ENCODE assay signal across 9 cellular contexts in the genomic region with DNA sequence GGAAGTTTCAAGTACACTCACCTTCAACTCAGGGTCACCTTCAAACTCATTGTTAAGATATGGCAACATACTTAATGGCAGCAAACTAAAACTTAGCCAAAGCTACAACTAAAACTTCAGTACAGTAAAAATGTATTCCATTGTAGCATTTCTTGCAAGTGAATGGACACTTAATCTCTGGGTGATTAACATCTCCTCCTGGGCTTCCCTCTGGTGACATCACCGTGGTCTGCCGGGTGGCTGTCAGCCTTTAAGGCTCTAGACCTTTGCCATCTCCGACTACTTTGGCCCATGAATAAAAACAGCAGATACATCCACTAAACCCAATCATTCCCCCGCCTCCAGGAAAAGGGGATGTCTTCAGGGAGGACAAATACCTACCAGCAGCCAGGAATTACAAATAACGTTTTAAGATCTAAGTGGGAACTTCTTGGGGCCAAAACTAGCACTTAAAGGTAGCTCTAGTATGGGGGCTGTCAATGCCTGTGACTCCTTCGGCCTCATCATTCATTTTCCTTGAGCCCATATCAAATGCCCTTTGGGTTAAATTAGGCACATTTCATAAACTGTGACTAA. TPM values are rescaled to one million over a fixed set of nuclear protein-coding genes. Genes with fewer than 3 reads are reported as not detected.
DNase-seq lines count a peak whose midpoint lies in the region; ATAC-seq, FAIRE-seq and TF ChIP-seq lines count a peak whose summit lies in the region.
"Had no signal": no experiment of that assay in that cellular context is flagged by ENCODE, and none has a peak within 500 bp of the region (broad histone marks: within the 10 kb centered on the region; RNA-seq: fewer than 3 reads in every experiment).

No MANE protein-coding gene starts in this region.

- H3K9me3 Mint-ChIP-seq in CD4-positive, CD25-positive, alpha-beta regulatory T cell, result peaks cover 0 to 4% (median 0%) of the 10 kb centered on the region in 7 donors
- H3K9me3 Mint-ChIP-seq in naive thymus-derived CD8-positive, alpha-beta T cell, result no peaks in the 10 kb centered on the region

- peak; percentile 70 for FAIRE-seq in bronchial epithelial cell (lab: Jason Lieb, UNC)

- H3K27ac Mint-ChIP-seq in CD4-positive, CD25-positive, alpha-beta regulatory T cell, result no peak overlapping the region
- no peak overlapping the region for H3K27ac Mint-ChIP-seq in naive thymus-derived CD8-positive, alpha-beta T cell

- H3K27ac ChIP-seq in CD4-positive, CD25-positive, alpha-beta regulatory T cell (ENCODE audit: insufficient read depth, low read length, poor library complexity, severe bottlenecking), result no peak overlapping the region

- H3K9me3 ChIP-seq in CD4-positive, CD25-positive, alpha-beta regulatory T cell (ENCODE audit: control insufficient read depth in 2 of 2, low read length in 2 of 2), result no peaks in the 10 kb centered on the region

- no peak overlapping the region for H3K4me3 ChIP-seq in CD4-positive, CD25-positive, alpha-beta regulatory T cell (ENCODE audit: low read depth, low read length)
- peak overlapping the region; percentile 62 for H3K4me3 ChIP-seq in bronchial epithelial cell (ENCODE audit: low read depth, low read length)

- DNase-seq in CD4-positive, CD25-positive, alpha-beta regulatory T cell, result no peak
- DNase-seq in HPDE6-E6E7 (ENCODE audit: extremely low spot score) (peak; percentile 50), bronchial epithelial cell (ENCODE audit: low read depth) (peak; percentile 48), midbrain (lab: John Stamatoyannopoulos, UW) (no peak), mucosa of gallbladder (ENCODE audit: low spot score) (no peak)
- DNase-seq in naive thymus-derived CD8-positive, alpha-beta T cell, result no peak
- DNase-seq: caudate nucleus had no signal

- no peaks in the 10 kb centered on the region for H3K36me3 Mint-ChIP-seq in CD4-positive, CD25-positive, alpha-beta regulatory T cell
- H3K36me3 Mint-ChIP-seq in naive thymus-derived CD8-positive, alpha-beta T cell, result no peaks in the 10 kb centered on the region

- peaks cover 48% of the 10 kb centered on the region for H3K27me3 Mint-ChIP-seq in CD4-positive, CD25-positive, alpha-beta regulatory T cell
- peaks cover 26 to 57% (median 48%) of the 10 kb centered on the region in 5 donors for H3K27me3 Mint-ChIP-seq in naive thymus-derived CD8-positive, alpha-beta T cell

- peaks cover 12% of the 10 kb centered on the region for H3K27me3 ChIP-seq in CD4-positive, CD25-positive, alpha-beta regulatory T cell (ENCODE audit: control insufficient read depth, insufficient read depth, low read length)
- H3K27me3 ChIP-seq in bronchial epithelial cell (ENCODE audit: control insufficient read depth, insufficient read depth, low read length), result no peaks in the 10 kb centered on the region

- peaks cover 7% of the 10 kb centered on the region for H3K4me1 ChIP-seq in CD4-positive, CD25-positive, alpha-beta regulatory T cell (ENCODE audit: control insufficient read depth, insufficient read depth, low read length, poor library complexity, severe bottlenecking)

- no peak for TF ChIP-seq CTCF in bronchial epithelial cell (IDR thresholded peaks at IDR 0.05; ENCODE audit: insufficient read depth, low read length, severe bottlenecking)

- H3K4me3 Mint-ChIP-seq in CD4-positive, CD25-positive, alpha-beta regulatory T cell, result peak overlapping the region; percentile 4 to 73 (median 46)
- peak overlapping the region; percentile 54 to 82 (median 66) for H3K4me3 Mint-ChIP-seq in naive thymus-derived CD8-positive, alpha-beta T cell

- ATAC-seq in CD4-positive, CD25-positive, alpha-beta regulatory T cell (ENCODE audit: low read depth in 2 of 2), result no peak
- ATAC-seq in naive thymus-derived CD8-positive, alpha-beta T cell, result no peak
- ATAC-seq in HG02885 (IDR thresholded peaks at IDR 0.05; ENCODE audit: poor library complexity, unreplicated experiment) (no peak), HG03025 (IDR thresholded peaks at IDR 0.05; ENCODE audit: low FRiP score, unreplicated experiment) (no peak)

- peaks cover 0 to 12% (median 6%) of the 10 kb centered on the region in 4 donors for H3K4me1 Mint-ChIP-seq in CD4-positive, CD25-positive, alpha-beta regulatory T cell
- H3K4me1 Mint-ChIP-seq in naive thymus-derived CD8-positive, alpha-beta T cell, result peaks cover 0 to 22% (median 15%) of the 10 kb centered on the region in 4 donors

- H3K36me3 ChIP-seq in CD4-positive, CD25-positive, alpha-beta regulatory T cell (ENCODE audit: control insufficient read depth, insufficient read depth, low read length), result no peaks in the 10 kb centered on the region
- H3K36me3 ChIP-seq in bronchial epithelial cell (ENCODE audit: control insufficient read depth, insufficient read depth, low read length), result peaks cover 9% of the 10 kb centered on the region

- POLR2A ChIA-PET in naive thymus-derived CD8-positive, alpha-beta T cell (lab: Charles Lee), result no interaction called here

RNA-seq across cellular contexts. Expression of a gene that starts 1.2 kb away (rescaled TPM):
- 0.05 TPM for total RNA-seq in CD4-positive, CD25-positive, alpha-beta regulatory T cell
- polyA plus RNA-seq in CD4-positive, CD25-positive, alpha-beta regulatory T cell, result not detected
- total RNA-seq in bronchial epithelial cell, result 5.5 and 10.6 TPM in 2 replicates
- not detected for total RNA-seq in naive thymus-derived CD8-positive, alpha-beta T cell
- under 1 TPM in 1 of 3 donors, not detected in 2; 0.53 TPM for polyA plus RNA-seq in naive thymus-derived CD8-positive, alpha-beta T cell
- total RNA-seq in mucosa of gallbladder, result 73.0 TPM

Comparison
In these comparisons a context has a peak if more than half of its experiments do, and no peak if none do; other contexts are left out.
1. DNase-seq: peak in HPDE6-E6E7 (single experiment) and bronchial epithelial cell (single experiment); none in CD4-positive, CD25-positive, alpha-beta regulatory T cell (0 of 3), naive thymus-derived CD8-positive, alpha-beta T cell (0 of 10), midbrain (single experiment) and mucosa of gallbladder (single experiment).